Comparison of ENCODE assay signal across 25 cellular contexts in genomic region chr1:91499346-91499745, GRCh38.
"Had no signal": no experiment of that assay in that cellular context is flagged by ENCODE, and none has a peak within 500 bp of the region (broad histone marks: within the 10 kb centered on the region; RNA-seq: fewer than 3 reads in every experiment).

No MANE protein-coding gene starts in this region.

- H3K27ac Mint-ChIP-seq: memory B cell; naive B cell; natural killer cell treated with Interleukin-12 subunit alpha and Interleukin-12 subunit beta and Interleukin-15 and Interleukin-18, amount 100 ng/mL, for 72 hours; stimulated activated naive B cell treated with anti-CD40 and anti-IgM and Interleukin-4, amounts not matched to agents 10 μg/mL and 1 μg/mL and 100 μg/mL, for 72 hours; stimulated activated naive CD8-positive, alpha-beta T cell treated with anti-CD3 and anti-CD28 coated beads, Interleukin-15, Interleukin-2, amounts not matched to agents 100 ng/mL and 50 ng/mL, for 24 hours had no signal

- H3K9me3 Mint-ChIP-seq: memory B cell; naive B cell; natural killer cell treated with Interleukin-12 subunit alpha and Interleukin-12 subunit beta and Interleukin-15 and Interleukin-18, amount 100 ng/mL, for 72 hours; neural crest cell; stimulated activated naive B cell treated with anti-CD40 and anti-IgM and Interleukin-4, amounts not matched to agents 10 μg/mL and 1 μg/mL and 100 μg/mL, for 72 hours; stimulated activated naive CD8-positive, alpha-beta T cell treated with anti-CD3 and anti-CD28 coated beads, Interleukin-15, Interleukin-2, amounts not matched to agents 100 ng/mL and 50 ng/mL, for 24 hours had no signal

- H3K36me3 ChIP-seq: gastroesophageal sphincter, heart left ventricle, thoracic aorta, tibial nerve, upper lobe of left lung had no signal

- FAIRE-seq: colon, kidney, urothelium cell line had no signal

- H3K36me3 Mint-ChIP-seq: memory B cell, naive B cell had no signal

- H3K27me3 Mint-ChIP-seq: memory B cell; naive B cell; natural killer cell treated with Interleukin-12 subunit alpha and Interleukin-12 subunit beta and Interleukin-15 and Interleukin-18, amount 100 ng/mL, for 72 hours; stimulated activated naive B cell treated with anti-CD40 and anti-IgM and Interleukin-4, amounts not matched to agents 10 μg/mL and 1 μg/mL and 100 μg/mL, for 72 hours; stimulated activated naive CD8-positive, alpha-beta T cell treated with anti-CD3 and anti-CD28 coated beads, Interleukin-15, Interleukin-2, amounts not matched to agents 100 ng/mL and 50 ng/mL, for 24 hours had no signal

- H3K4me3 Mint-ChIP-seq: memory B cell; naive B cell; natural killer cell treated with Interleukin-12 subunit alpha and Interleukin-12 subunit beta and Interleukin-15 and Interleukin-18, amount 100 ng/mL, for 72 hours; neural crest cell; stimulated activated naive B cell treated with anti-CD40 and anti-IgM and Interleukin-4, amounts not matched to agents 10 μg/mL and 1 μg/mL and 100 μg/mL, for 72 hours; stimulated activated naive CD8-positive, alpha-beta T cell treated with anti-CD3 and anti-CD28 coated beads, Interleukin-15, Interleukin-2, amounts not matched to agents 100 ng/mL and 50 ng/mL, for 24 hours had no signal

- H3K9me3 ChIP-seq: gastroesophageal sphincter, heart left ventricle, psoas muscle, thoracic aorta, tibial nerve, upper lobe of left lung had no signal

- H3K27ac ChIP-seq: psoas muscle had no signal

- DNase-seq: dorsolateral prefrontal cortex; effector CD4-positive, alpha-beta T cell; foreskin fibroblast; heart left ventricle; kidney; nucleus accumbens; psoas muscle; right cardiac atrium; stimulated activated CD4-positive, alpha-beta T cell treated with anti-CD3 and anti-CD28 coated beads, Interleukin-15, amount 100 ng/mL, for 24 hours; stimulated activated CD4-positive, alpha-beta T cell treated with anti-CD3 and anti-CD28 coated beads, Interleukin-2, amount 100 ng/mL, for 48 hours; stimulated activated naive B cell treated with anti-CD40 and anti-IgM and Interleukin-4, amounts not matched to agents 10 μg/mL and 1 μg/mL and 100 μg/mL, for 72 hours; upper lobe of left lung had no signal

- H3K27me3 ChIP-seq: dorsolateral prefrontal cortex, gastroesophageal sphincter, heart left ventricle, hepatocyte, tibial nerve, upper lobe of left lung had no signal

- H3K4me3 ChIP-seq: hepatocyte, lung, psoas muscle had no signal

- ATAC-seq: gastroesophageal sphincter; heart left ventricle; left lobe of liver; natural killer cell treated with Interleukin-12 subunit alpha and Interleukin-12 subunit beta and Interleukin-15 and Interleukin-18, amount 100 ng/mL, for 72 hours; psoas muscle; right cardiac atrium had no signal
